ENCODE assay signal across 1 cellular context in genomic region chr2:177212895-177213856, GRCh38.
TF ChIP-seq lines count a peak whose summit lies in the region.

No MANE protein-coding gene starts in this region.

TF ChIP-seq in SK-N-SH, 30 proteins besides CTCF, POLR2A, EP300 and RAD21 (continued from another document):
- TF ChIP-seq REST (IDR thresholded peaks at IDR 0.05; ENCODE audit: low read depth, low read length) (peak; percentile 64; the same call in 1 of the 2 replicates), NRF1 (IDR thresholded peaks at IDR 0.05; ENCODE audit: low read depth, low read length) (no peak), EZH2phosphoT487 (IDR thresholded peaks at IDR 0.05; ENCODE audit: borderline replicate concordance, low read depth) (no peak), GABPA (IDR thresholded peaks at IDR 0.05; ENCODE audit: low read depth) (peak; percentile 51), PBX3 (IDR thresholded peaks at IDR 0.05) (peak; percentile 47), ELF1 (IDR thresholded peaks at IDR 0.05) (no peak), GATA2 (CRISPR knock-in tag; IDR thresholded peaks at IDR 0.05) (no peak), TAF1 (IDR thresholded peaks at IDR 0.05; ENCODE audit: borderline replicate concordance, low read depth, low read length) (peak; percentile 70), MEF2A (IDR thresholded peaks at IDR 0.05; ENCODE audit: borderline replicate concordance, low read depth) (no peak), POLR2AphosphoS5 (IDR thresholded peaks at IDR 0.05; ENCODE audit: low read depth, low read length) (peak; percentile 51; the same call in 1 of the 2 replicates), MXI1 (IDR thresholded peaks at IDR 0.05; ENCODE audit: low read depth, low read length) (peak; percentile 96)
